8 cellular contexts compared by ENCODE assay signal in the genomic region with DNA sequence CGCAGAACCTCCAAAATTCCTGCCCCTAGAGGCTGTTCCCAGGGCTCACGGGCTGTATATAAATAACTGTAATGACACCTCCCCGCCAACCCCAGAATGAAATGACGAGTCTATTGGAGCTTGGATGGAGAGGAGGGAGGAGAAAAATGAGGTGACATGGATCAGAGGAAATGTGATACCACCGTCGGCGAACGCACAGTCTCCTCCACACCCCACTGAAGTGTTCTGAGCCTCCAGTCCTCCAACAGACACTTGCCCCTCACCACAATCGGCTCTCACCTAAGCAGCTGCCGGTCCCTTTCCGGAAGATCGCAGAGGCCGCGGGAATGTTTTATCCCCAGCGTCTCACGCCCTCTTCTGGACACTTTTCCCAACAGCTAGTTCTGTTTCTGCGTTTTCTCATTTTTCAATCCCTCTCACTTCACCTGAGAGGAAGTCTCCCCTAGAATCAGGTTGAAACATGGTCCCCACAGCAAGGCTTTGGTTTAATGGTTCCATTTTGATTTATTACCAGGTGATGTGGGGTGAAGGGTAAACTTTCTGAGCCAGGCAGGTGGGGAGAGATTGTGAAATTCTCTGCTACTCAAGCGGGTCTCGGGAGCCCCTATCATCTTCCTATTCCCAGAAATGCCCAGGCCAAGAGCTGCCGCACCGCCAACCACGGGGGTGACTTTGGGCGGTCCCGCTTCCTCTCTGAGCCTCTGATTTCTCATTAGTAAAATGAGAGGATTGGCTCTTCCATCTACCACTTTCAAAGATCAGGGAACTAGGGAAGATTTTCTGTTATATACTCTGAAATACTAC. TPM values are rescaled to one million over a fixed set of nuclear protein-coding genes. Genes with fewer than 3 reads are reported as not detected.
A peak's percentile ranks its signal among the peaks of the same experiment; 100 is the strongest.
DNase-seq lines count a peak whose midpoint lies in the region; ATAC-seq, FAIRE-seq and TF ChIP-seq lines count a peak whose summit lies in the region.

No MANE protein-coding gene starts in this region.

- no TSS peak for BruUV-seq in MCF 10A (replicated peaks; lab: Mats Ljungman, UMichigan)

- H3K27me3 ChIP-seq in keratinocyte (ENCODE audit: control insufficient read depth, extremely low read depth, insufficient read depth, low read length) (peaks cover 16% of the 10 kb centered on the region), thoracic aorta (replicated peaks; ENCODE audit: insufficient read depth) (no peaks in the 10 kb centered on the region)

- no peak overlapping the region for H3K27ac ChIP-seq in keratinocyte (ENCODE audit: control insufficient read depth, insufficient read depth, low read length)
- H3K27ac ChIP-seq in thoracic aorta = no peak overlapping the region

- FAIRE-seq in GM19239 (lab: Jason Lieb, UNC) = peak; percentile 80
- FAIRE-seq in keratinocyte (lab: Jason Lieb, UNC) = peak; percentile 63

- H3K27ac Mint-ChIP-seq in MCF 10A (ENCODE audit: low read depth, unreplicated experiment) = no peak overlapping the region

- peak overlapping the region; percentile 37 for H3K4me3 Mint-ChIP-seq in MCF 10A (ENCODE audit: unreplicated experiment)

- H3K9me3 ChIP-seq in keratinocyte (ENCODE audit: control insufficient read depth, low read depth, low read length) (no peaks in the 10 kb centered on the region), thoracic aorta (no peaks in the 10 kb centered on the region)

- peak; percentile 68 for TF ChIP-seq CTCF in MCF 10A (IDR thresholded peaks at IDR 0.05; ENCODE audit: unreplicated experiment)
- peak; percentile 71 to 79 (median 74) for TF ChIP-seq CTCF in keratinocyte (optimal IDR thresholded peaks at IDR 0.05 in 1 of 3, IDR thresholded peaks at IDR 0.05 in 1 of 3, conservative IDR thresholded peaks at IDR 0.05 in 1 of 3; ENCODE audit: extremely low read depth in 1 of 3, insufficient read depth in 2 of 3, low read length in 3 of 3)
- TF ChIP-seq CTCF in thoracic aorta (IDR thresholded peaks at IDR 0.05) = peak; percentile 63

- peak; percentile 7 for ATAC-seq in thoracic aorta (ENCODE audit: insufficient number of reproducible peaks, low FRiP score, low read depth)
- ATAC-seq in GM19467 (IDR thresholded peaks at IDR 0.05; ENCODE audit: unreplicated experiment) = no peak
- ATAC-seq in GM21529 (IDR thresholded peaks at IDR 0.05; ENCODE audit: unreplicated experiment) = no peak

- no peaks in the 10 kb centered on the region for H3K4me1 ChIP-seq in keratinocyte (ENCODE audit: control insufficient read depth, extremely low read depth, insufficient read depth, low read length)
- peaks cover 0 to 5% of the 10 kb centered on the region in 2 donors for H3K4me1 ChIP-seq in thoracic aorta (ENCODE audit: control insufficient read depth in 1 of 2, low read depth in 2 of 2)

- no peak overlapping the region for H3K9ac ChIP-seq in keratinocyte (ENCODE audit: control insufficient read depth, extremely low read depth, insufficient read depth, low read length)

- no peaks in the 10 kb centered on the region for H3K36me3 Mint-ChIP-seq in MCF 10A (ENCODE audit: insufficient read depth, unreplicated experiment)

- DNase-seq in Ammon's horn (ENCODE audit: low spot score) (peak; percentile 56), GM19239 (ENCODE audit: insufficient read length, low spot score) (no peak), NCI-H345 treated with DMSO at 0.1 percent for 48 hours (lab: John Stamatoyannopoulos, UW; ENCODE audit: unreplicated experiment) (peak; percentile 77), MCF 10A (ENCODE audit: unreplicated experiment) (peak; percentile 70), keratinocyte (ENCODE audit: low read depth, low spot score) (no peak), thoracic aorta (ENCODE audit: low spot score) (no peak)

- intact Hi-C loops in MCF 10A (cut with micrococcal nuclease) = loop anchor here (1.0 to 5.0 kb wide), 4 partner anchors 153 to 692 kb away; no protein-coding TSS in a partner anchor

- H3K9me1 ChIP-seq in keratinocyte (ENCODE audit: control insufficient read depth, extremely low read depth, insufficient read depth, low read length) = no peaks in the 10 kb centered on the region

- dilution Hi-C loops in keratinocyte (cut with MboI; ENCODE audit: extremely low pct_ligation_motif_present, low sequenced_read_pairs) = no loop called here

- H4K20me1 ChIP-seq in keratinocyte (ENCODE audit: control insufficient read depth, extremely low read depth, insufficient read depth, low read length) = no peaks in the 10 kb centered on the region

- POLR2A ChIA-PET in MCF 10A (lab: Yijun Ruan, JAX) = interaction anchor here (0.7 to 1.6 kb wide), 5 partner anchors 9 to 513 kb away, joined by 3 to 9 read pairs (median 4); a partner anchor contains a TSS

- no peaks in the 10 kb centered on the region for H3K4me1 Mint-ChIP-seq in MCF 10A (ENCODE audit: insufficient read depth, unreplicated experiment)

- H3K9me3 Mint-ChIP-seq in MCF 10A (ENCODE audit: unreplicated experiment) = no peaks in the 10 kb centered on the region

- no peaks in the 10 kb centered on the region for H3K79me2 ChIP-seq in keratinocyte (ENCODE audit: control insufficient read depth, insufficient read depth, low read length)

- H3K27me3 Mint-ChIP-seq in MCF 10A (ENCODE audit: insufficient read depth, unreplicated experiment) = peaks cover 11% of the 10 kb centered on the region

- H2AFZ ChIP-seq in keratinocyte (ENCODE audit: control insufficient read depth, low read length) = peak overlapping the region; percentile 32

- H3K4me2 ChIP-seq in keratinocyte (ENCODE audit: control insufficient read depth, extremely low read depth, insufficient read depth, low read depth, low read length) = peak overlapping the region; percentile 65

- H3K36me3 ChIP-seq in keratinocyte (ENCODE audit: control insufficient read depth in 2 of 2, extremely low read depth in 1 of 2, insufficient read depth in 2 of 2, low read length in 2 of 2) = no peaks in the 10 kb centered on the region
- no peaks in the 10 kb centered on the region for H3K36me3 ChIP-seq in thoracic aorta

- H3K4me3 ChIP-seq in keratinocyte (ENCODE audit: control insufficient read depth in 2 of 3, extremely low read depth in 1 of 3, insufficient read depth in 2 of 3, low read depth in 1 of 3, low read length in 3 of 3) = peak overlapping the region in 1 of 3 experiments; percentile 12
- H3K4me3 ChIP-seq in thoracic aorta = peak overlapping the region; percentile 59

- CTCF ChIA-PET in MCF 10A (lab: Yijun Ruan, JAX) = interaction anchor here (0.6 to 5.9 kb wide), 60 partner anchors 8 to 885 kb away, joined by 3 to 45 read pairs (median 4); a partner anchor contains a TSS

RNA-seq across cellular contexts. Expression of a gene that starts 9.1 kb away (rescaled TPM):
- total RNA-seq in MCF 10A (2022) = 25.9 and 26.7 TPM in 2 replicates
- 6.5 to 7.7 TPM (median 6.8 TPM) in 3 replicates for polyA plus RNA-seq in keratinocyte
- 86.8 TPM for polyA plus RNA-seq in keratinocyte (2011; ENCODE audit: low read depth)
- polyA plus RNA-seq in keratinocyte (2011; cell fraction: cytosol; rRNA removed) = 11.3 and 15.5 TPM in 2 replicates
- polyA plus RNA-seq in keratinocyte (2011; cell fraction: nucleus; rRNA removed) = 17.1 and 18.5 TPM in 2 replicates
- 5.8 and 40.7 TPM in 2 replicates for polyA plus RNA-seq in keratinocyte (2012; ENCODE audit: low replicate concordance)
- polyA minus RNA-seq in keratinocyte = 11.3 to 17.9 TPM (median 12.5 TPM) in 3 replicates
- 11.5 TPM for polyA minus RNA-seq in keratinocyte (2011; cell fraction: cytosol; rRNA and poly(A)+ RNA removed)
- 10.6 and 16.3 TPM in 2 replicates for polyA minus RNA-seq in keratinocyte (2011; cell fraction: nucleus; rRNA and poly(A)+ RNA removed)
- 10 to 100 TPM in 1 of 2 donors, 1 to 10 TPM in 1; 8.3 to 13.5 TPM for total RNA-seq in thoracic aorta

Comparison
In these comparisons a context has a peak if more than half of its experiments do, and no peak if none do; other contexts are left out.
1. DNase-seq: peak in Ammon's horn (single experiment), NCI-H345 treated with DMSO at 0.1 percent for 48 hours (single experiment) and MCF 10A (single experiment); none in GM19239 (single experiment), keratinocyte (single experiment) and thoracic aorta (single experiment).
2. Peak in every context shown above with its lines, with median percentiles within 50 percentile points of each other: CTCF ChIP-seq.